In the genomic region with DNA sequence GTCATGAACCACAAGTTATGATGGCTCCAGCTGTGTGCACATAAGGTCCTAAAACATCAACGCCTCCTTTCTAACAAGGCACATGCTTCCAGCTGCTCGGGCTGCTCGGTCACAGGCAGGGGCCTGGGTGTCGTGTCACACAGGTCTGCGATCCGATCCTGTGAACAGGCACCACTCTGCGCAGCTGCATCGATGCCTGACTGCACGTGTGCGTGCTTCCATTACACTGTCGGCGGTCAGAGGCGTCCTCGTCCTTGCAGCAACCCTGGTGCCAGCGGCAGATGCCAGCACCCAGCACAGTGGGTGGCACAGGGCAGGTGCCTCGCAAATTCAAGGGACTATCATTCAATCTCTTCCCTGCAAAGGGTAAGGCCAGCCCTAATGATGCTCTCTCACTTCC, we compare ENCODE assay signal across 18 cellular contexts. TPM values are rescaled to one million over a fixed set of nuclear protein-coding genes. Genes with fewer than 3 reads are reported as not detected.
"Had no signal": no experiment of that assay in that cellular context is flagged by ENCODE, and none has a peak within 500 bp of the region (broad histone marks: within the 10 kb centered on the region; RNA-seq: fewer than 3 reads in every experiment).

No MANE protein-coding gene starts in this region.

- H3K27ac Mint-ChIP-seq: activated CD8-positive, alpha-beta T cell treated with anti-CD3 and anti-CD28 coated beads for 36 hours had no signal

- H3K36me3 ChIP-seq: heart left ventricle, pancreas had no signal

- DNase-seq: activated CD8-positive, alpha-beta memory T cell treated with anti-CD3 and anti-CD28 coated beads, Interleukin-2, amount 50 U/mL, for 4 hours; activated CD8-positive, alpha-beta T cell treated with anti-CD3 and anti-CD28 coated beads for 36 hours; activated naive CD4-positive, alpha-beta T cell; caudate nucleus; effector CD8-positive, alpha-beta T cell; mammary epithelial cell; pancreas; stimulated activated CD4-positive, alpha-beta T cell treated with anti-CD3 and anti-CD28 coated beads, Interleukin-15, amount 100 ng/mL, for 24 hours; stimulated activated CD4-positive, alpha-beta T cell treated with anti-CD3 and anti-CD28 coated beads, Interleukin-4, amount 100 ng/mL, for 24 hours had no signal

- H3K4me3 ChIP-seq: mucosa of descending colon had no signal

- ATAC-seq: activated CD8-positive, alpha-beta T cell treated with anti-CD3 and anti-CD28 coated beads for 36 hours; left lobe of liver had no signal

- H3K27ac ChIP-seq: coronary artery, heart left ventricle had no signal

- H3K9me3 ChIP-seq: heart left ventricle, mucosa of descending colon, pancreas had no signal

- H3K27me3 ChIP-seq: heart left ventricle, pancreas had no signal

- H3K4me3 Mint-ChIP-seq: activated CD8-positive, alpha-beta T cell treated with anti-CD3 and anti-CD28 coated beads for 36 hours had no signal

- H3K4me1 ChIP-seq: pancreas had no signal

- H3K9me3 Mint-ChIP-seq: activated CD8-positive, alpha-beta T cell treated with anti-CD3 and anti-CD28 coated beads for 36 hours had no signal

RNA-seq across cellular contexts. Expression of gene CFAP99, which starts 24.2 kb away (rescaled TPM):
- total RNA-seq: activated CD8-positive, alpha-beta T cell treated with anti-CD3 and anti-CD28 coated beads for 36 hours; frontal cortex; heart left ventricle; mammary epithelial cell; skeletal muscle tissue; urinary bladder had no signal
- polyA plus RNA-seq: fibroblast of lung, heart left ventricle, mammary epithelial cell, neural cell had no signal
